Comparison of ENCODE assay signal across 22 cellular contexts in the genomic region with DNA sequence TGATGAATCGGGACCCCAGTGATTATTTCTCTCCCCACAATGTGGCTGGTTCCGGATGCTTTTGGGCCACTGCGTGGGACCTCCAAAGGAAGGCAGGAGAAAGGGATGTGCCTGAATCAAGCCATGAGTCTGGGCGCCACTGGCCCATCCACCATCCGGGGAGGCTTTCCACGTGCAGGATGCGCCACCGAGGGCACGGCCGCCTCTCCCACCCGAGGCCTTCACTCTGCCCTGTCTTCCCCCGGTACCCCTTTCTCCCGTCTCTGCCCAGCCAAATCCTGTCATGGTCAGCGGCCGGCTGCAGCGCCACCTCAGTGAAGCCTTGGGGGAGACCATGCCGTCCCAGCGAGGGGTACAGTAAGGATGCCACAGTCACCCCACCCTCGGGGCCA.
"Had no signal": no experiment of that assay in that cellular context is flagged by ENCODE, and none has a peak within 500 bp of the region (broad histone marks: within the 10 kb centered on the region; RNA-seq: fewer than 3 reads in every experiment).

No MANE protein-coding gene starts in this region.

- H3K4me2 ChIP-seq: hepatocyte had no signal

- H3K4me1 Mint-ChIP-seq: activated naive CD4-positive, alpha-beta T cell treated with anti-CD3 and anti-CD28 coated beads, Interleukin-2, amount 50 U/mL, for 24 hours; natural killer cell had no signal

- H3K27ac ChIP-seq: body of pancreas, esophagus muscularis mucosa, hepatocyte, left lung, right atrium auricular region, suprapubic skin had no signal

- H3K4me3 ChIP-seq: body of pancreas, esophagus muscularis mucosa, hepatocyte, left lung, mucosa of descending colon, right atrium auricular region, suprapubic skin had no signal

- H3K4me3 Mint-ChIP-seq: activated naive CD4-positive, alpha-beta T cell treated with anti-CD3 and anti-CD28 coated beads, Interleukin-2, amount 50 U/mL, for 24 hours; natural killer cell had no signal

- H3K9me3 Mint-ChIP-seq: activated naive CD4-positive, alpha-beta T cell treated with anti-CD3 and anti-CD28 coated beads, Interleukin-2, amount 50 U/mL, for 24 hours; activated T-helper 2 cell treated with anti-CD3 and anti-CD28 coated beads, Interferon-gamma antibody, Interleukin-2, Interleukin-4, amounts not matched to agents 10 μg/mL and 5 μg/mL and 100 μg/mL, durations not matched to agents 14 hours and 24 hours and 36 hours; natural killer cell had no signal

- H3K79me2 ChIP-seq: hepatocyte had no signal

- H3K27me3 ChIP-seq: body of pancreas, esophagus muscularis mucosa, hepatocyte, left lung, right atrium auricular region, suprapubic skin had no signal

- H2AFZ ChIP-seq: hepatocyte had no signal

- FAIRE-seq: colon, keratinocyte had no signal

- DNase-seq: activated CD4-positive, alpha-beta T cell treated with anti-CD3 and anti-CD28 coated beads for 1 hour; activated CD4-positive, alpha-beta T cell treated with anti-CD3 and anti-CD28 coated beads, Interleukin-2, amount 50 U/mL, for 4 hours; amniotic stem cell; body of pancreas; caudate nucleus; left lung; mammary epithelial cell; mucosa of descending colon; natural killer cell; stimulated activated CD4-positive, alpha-beta T cell treated with anti-CD3 and anti-CD28 coated beads, Interleukin-2, amount 100 ng/mL, for 48 hours; stimulated activated naive CD4-positive, alpha-beta T cell treated with Interleukin-2 at 50 U/mL for 16 hours; T1000; trophoblast cell had no signal

- H3K36me3 Mint-ChIP-seq: activated naive CD4-positive, alpha-beta T cell treated with anti-CD3 and anti-CD28 coated beads, Interleukin-2, amount 50 U/mL, for 24 hours; natural killer cell had no signal

- H3K27ac Mint-ChIP-seq: activated naive CD4-positive, alpha-beta T cell treated with anti-CD3 and anti-CD28 coated beads, Interleukin-2, amount 50 U/mL, for 24 hours; activated T-helper 2 cell treated with anti-CD3 and anti-CD28 coated beads, Interferon-gamma antibody, Interleukin-2, Interleukin-4, amounts not matched to agents 10 μg/mL and 5 μg/mL and 100 μg/mL, durations not matched to agents 14 hours and 24 hours and 36 hours; natural killer cell; progenitor cell of endocrine pancreas had no signal

- H3K36me3 ChIP-seq: esophagus muscularis mucosa, left lung, right atrium auricular region, suprapubic skin had no signal

- ATAC-seq: body of pancreas, left lung, mucosa of descending colon, natural killer cell had no signal

- H3K9me3 ChIP-seq: body of pancreas, esophagus muscularis mucosa, left lung, mucosa of descending colon, right atrium auricular region, suprapubic skin had no signal

- H3K4me1 ChIP-seq: body of pancreas, esophagus muscularis mucosa, left lung, right atrium auricular region, suprapubic skin had no signal
